Comparison of ENCODE assay signal across 2 cellular contexts in the genomic region with DNA sequence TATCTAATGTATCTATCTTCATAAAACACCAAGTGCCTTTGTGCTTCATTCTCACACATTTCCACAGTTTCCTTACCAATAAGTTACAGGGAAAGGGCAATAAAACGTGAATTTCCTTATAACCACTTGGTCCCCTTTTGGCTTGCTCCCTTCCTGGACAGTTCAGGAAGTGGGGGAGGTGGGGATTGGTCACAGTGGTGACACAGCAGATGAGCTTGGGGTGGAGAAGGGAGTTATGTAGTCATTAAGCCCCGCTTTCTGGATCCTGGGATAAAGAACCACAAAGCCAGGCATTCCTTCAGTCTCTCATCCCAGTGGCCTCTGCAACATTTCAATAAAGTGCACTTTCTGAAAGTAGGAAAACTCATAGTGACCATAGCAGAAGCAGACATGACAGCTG.
TF ChIP-seq lines count a peak whose summit lies in the region.

No MANE protein-coding gene starts in this region.

TF ChIP-seq in IMR-90, 13 proteins besides CTCF, POLR2A, EP300 and RAD21:
- TF ChIP-seq MAZ (IDR thresholded peaks at IDR 0.05; ENCODE audit: borderline replicate concordance, low read depth, low read length) (no peak), NFE2L2 (IDR thresholded peaks at IDR 0.05; ENCODE audit: low read depth, low read length) (no peak), BHLHE40 (IDR thresholded peaks at IDR 0.05; ENCODE audit: low read depth, low read length) (no peak), RFX5 (IDR thresholded peaks at IDR 0.05; ENCODE audit: low read depth, low read length) (no peak), MAFK (IDR thresholded peaks at IDR 0.05; ENCODE audit: low read depth, low read length) (no peak), SMC3 (IDR thresholded peaks at IDR 0.05; ENCODE audit: low read depth, low read length) (no peak), CEBPB (IDR thresholded peaks at IDR 0.05; ENCODE audit: low read depth, low read length) (no peak), CHD1 (IDR thresholded peaks at IDR 0.05; ENCODE audit: low read depth, low read length) (no peak)
- TF ChIP-seq, protein P1, sequence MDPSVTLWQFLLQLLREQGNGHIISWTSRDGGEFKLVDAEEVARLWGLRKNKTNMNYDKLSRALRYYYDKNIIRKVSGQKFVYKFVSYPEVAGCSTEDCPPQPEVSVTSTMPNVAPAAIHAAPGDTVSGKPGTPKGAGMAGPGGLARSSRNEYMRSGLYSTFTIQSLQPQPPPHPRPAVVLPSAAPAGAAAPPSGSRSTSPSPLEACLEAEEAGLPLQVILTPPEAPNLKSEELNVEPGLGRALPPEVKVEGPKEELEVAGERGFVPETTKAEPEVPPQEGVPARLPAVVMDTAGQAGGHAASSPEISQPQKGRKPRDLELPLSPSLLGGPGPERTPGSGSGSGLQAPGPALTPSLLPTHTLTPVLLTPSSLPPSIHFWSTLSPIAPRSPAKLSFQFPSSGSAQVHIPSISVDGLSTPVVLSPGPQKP (IDR thresholded peaks at IDR 0.05; ENCODE audit: borderline replicate concordance, low read depth, low read length), result no peak
- TF ChIP-seq, protein P2, sequence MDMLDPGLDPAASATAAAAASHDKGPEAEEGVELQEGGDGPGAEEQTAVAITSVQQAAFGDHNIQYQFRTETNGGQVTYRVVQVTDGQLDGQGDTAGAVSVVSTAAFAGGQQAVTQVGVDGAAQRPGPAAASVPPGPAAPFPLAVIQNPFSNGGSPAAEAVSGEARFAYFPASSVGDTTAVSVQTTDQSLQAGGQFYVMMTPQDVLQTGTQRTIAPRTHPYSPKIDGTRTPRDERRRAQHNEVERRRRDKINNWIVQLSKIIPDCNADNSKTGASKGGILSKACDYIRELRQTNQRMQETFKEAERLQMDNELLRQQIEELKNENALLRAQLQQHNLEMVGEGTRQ (IDR thresholded peaks at IDR 0.05; ENCODE audit: low read depth, low read length), result no peak

TF ChIP-seq in HepG2, 621 proteins besides CTCF, POLR2A, EP300 and RAD21:
- TF ChIP-seq, protein P3, sequence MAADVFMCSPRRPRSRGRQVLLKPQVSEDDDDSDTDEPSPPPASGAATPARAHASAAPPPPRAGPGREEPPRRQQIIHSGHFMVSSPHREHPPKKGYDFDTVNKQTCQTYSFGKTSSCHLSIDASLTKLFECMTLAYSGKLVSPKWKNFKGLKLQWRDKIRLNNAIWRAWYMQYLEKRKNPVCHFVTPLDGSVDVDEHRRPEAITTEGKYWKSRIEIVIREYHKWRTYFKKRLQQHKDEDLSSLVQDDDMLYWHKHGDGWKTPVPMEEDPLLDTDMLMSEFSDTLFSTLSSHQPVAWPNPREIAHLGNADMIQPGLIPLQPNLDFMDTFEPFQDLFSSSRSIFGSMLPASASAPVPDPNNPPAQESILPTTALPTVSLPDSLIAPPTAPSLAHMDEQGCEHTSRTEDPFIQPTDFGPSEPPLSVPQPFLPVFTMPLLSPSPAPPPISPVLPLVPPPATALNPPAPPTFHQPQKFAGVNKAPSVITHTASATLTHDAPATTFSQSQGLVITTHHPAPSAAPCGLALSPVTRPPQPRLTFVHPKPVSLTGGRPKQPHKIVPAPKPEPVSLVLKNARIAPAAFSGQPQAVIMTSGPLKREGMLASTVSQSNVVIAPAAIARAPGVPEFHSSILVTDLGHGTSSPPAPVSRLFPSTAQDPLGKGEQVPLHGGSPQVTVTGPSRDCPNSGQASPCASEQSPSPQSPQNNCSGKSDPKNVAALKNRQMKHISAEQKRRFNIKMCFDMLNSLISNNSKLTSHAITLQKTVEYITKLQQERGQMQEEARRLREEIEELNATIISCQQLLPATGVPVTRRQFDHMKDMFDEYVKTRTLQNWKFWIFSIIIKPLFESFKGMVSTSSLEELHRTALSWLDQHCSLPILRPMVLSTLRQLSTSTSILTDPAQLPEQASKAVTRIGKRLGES (CRISPR knock-in tag; IDR thresholded peaks at IDR 0.05; ENCODE audit: borderline replicate concordance), result no peak
- TF ChIP-seq CBX5 (CRISPR knock-in tag; IDR thresholded peaks at IDR 0.05; ENCODE audit: borderline replicate concordance) (no peak), SP2 (CRISPR knock-in tag; IDR thresholded peaks at IDR 0.05) (no peak), ZSCAN29 (CRISPR knock-in tag; conservative IDR thresholded peaks at IDR 0.05) (no peak)
